In the genomic region with DNA sequence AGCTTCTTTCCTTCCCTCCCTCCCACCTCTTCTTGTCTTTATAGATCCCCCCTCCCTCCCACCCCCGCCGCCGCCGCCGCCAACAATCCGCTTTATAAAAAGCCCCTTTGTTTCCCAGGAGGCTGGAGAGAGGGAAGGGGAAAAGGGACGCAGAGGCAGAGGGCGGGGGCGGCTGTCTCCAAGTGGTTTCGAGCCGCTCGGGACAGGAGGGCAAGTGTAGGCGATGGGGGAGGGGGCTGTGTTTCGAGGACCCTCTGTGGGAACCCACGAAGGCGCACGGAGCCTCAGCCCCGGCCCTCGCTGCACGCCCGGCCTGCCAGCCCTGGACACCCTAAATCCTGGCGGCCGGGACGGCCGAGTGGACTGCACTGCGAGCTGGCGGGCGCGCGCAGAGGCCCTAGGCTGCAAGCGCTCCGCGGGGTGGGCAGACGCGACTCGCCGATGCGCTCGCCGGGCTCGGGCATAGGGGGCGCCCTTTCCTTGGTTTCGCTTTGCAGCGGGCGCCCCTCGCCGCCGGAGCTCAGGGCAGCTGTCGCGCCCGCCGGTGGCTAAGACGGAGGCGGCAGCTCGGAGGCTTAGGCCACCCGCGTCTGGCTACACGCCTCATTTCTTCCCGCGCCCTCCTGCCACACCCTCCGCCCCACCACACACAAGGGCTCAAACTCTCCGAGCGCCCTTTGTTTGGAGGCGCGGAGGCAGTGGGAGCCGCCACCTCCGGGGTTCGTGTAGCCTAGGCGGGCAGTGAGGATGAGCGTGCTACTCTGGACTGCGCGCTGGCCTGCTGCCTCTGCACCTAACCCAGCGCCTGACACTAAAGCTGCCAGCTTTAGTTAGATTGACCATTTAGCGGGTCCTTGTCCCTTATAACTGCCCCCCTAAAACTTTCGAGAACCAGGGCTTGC, we compare ENCODE assay signal across 8 cellular contexts. TPM values are rescaled to one million over a fixed set of nuclear protein-coding genes. Genes with fewer than 3 reads are reported as not detected.
DNase-seq lines count a peak whose midpoint lies in the region; ATAC-seq and TF ChIP-seq lines count a peak whose summit lies in the region.

No MANE protein-coding gene starts in this region.

- H3K27me3 ChIP-seq in MG63 (no peaks in the 10 kb centered on the region), skeletal muscle satellite cell (ENCODE audit: control insufficient read depth, insufficient read depth, low read length) (peaks cover 3% of the 10 kb centered on the region)

- DNase-seq in D341Med (ENCODE audit: low spot score), result peak; percentile 76
- peak; percentile 63 for DNase-seq in MG63
- DNase-seq in UCSD-AML1 (lab: John Stamatoyannopoulos, UW; ENCODE audit: unreplicated experiment), result peak; percentile 74
- DNase-seq in cardiac fibroblast (ENCODE audit: low read depth in 2 of 2), result peak; percentile 66 to 67
- DNase-seq in inferior parietal cortex (ENCODE audit: extremely low spot score), result peak; percentile 66
- DNase-seq in epidermal melanocyte (ENCODE audit: insufficient read length, low spot score), result no peak

- H3K4me3 ChIP-seq in MG63, result peak overlapping the region; percentile 60
- peak overlapping the region; percentile 55 to 65 for H3K4me3 ChIP-seq in cardiac fibroblast (replicated peaks in 1 of 2; ENCODE audit: low read depth in 2 of 2, low read length in 2 of 2)
- H3K4me3 ChIP-seq in skeletal muscle satellite cell (ENCODE audit: low read length), result peak overlapping the region; percentile 88

- peak overlapping the region; percentile 82 for H3K4me2 ChIP-seq in skeletal muscle satellite cell (ENCODE audit: low read length)

- ATAC-seq in GM21717 (IDR thresholded peaks at IDR 0.05; ENCODE audit: unreplicated experiment), result no peak

- TF ChIP-seq CTCF in cardiac fibroblast (IDR thresholded peaks at IDR 0.05; ENCODE audit: low read depth, low read length), result peak; percentile 5

- peak overlapping the region; percentile 85 for H3K9ac ChIP-seq in skeletal muscle satellite cell (ENCODE audit: low read depth, low read length)

- H3K4me1 ChIP-seq in skeletal muscle satellite cell (ENCODE audit: control insufficient read depth, insufficient read depth, low read length), result peaks cover 11% of the 10 kb centered on the region

- H3K9me3 ChIP-seq in MG63 (no peaks in the 10 kb centered on the region), skeletal muscle satellite cell (replicated peaks; ENCODE audit: low read length) (no peaks in the 10 kb centered on the region)

- H3K36me3 ChIP-seq in MG63 (no peaks in the 10 kb centered on the region), skeletal muscle satellite cell (ENCODE audit: insufficient read depth, low read length) (no peaks in the 10 kb centered on the region)

RNA-seq across cellular contexts. Expression of a gene that starts 2.2 kb away (rescaled TPM):
- 0.43 TPM in 1 of 2 replicates, not detected in the other for total RNA-seq in MG63 (2014; rRNA removed; shearing (Covaris generic); ENCODE audit: low replicate concordance)
- 0.87 and 1.0 TPM in 2 replicates for total RNA-seq in skeletal muscle satellite cell (2012; rRNA removed)
